36 cellular contexts compared by ENCODE assay signal in the genomic region with DNA sequence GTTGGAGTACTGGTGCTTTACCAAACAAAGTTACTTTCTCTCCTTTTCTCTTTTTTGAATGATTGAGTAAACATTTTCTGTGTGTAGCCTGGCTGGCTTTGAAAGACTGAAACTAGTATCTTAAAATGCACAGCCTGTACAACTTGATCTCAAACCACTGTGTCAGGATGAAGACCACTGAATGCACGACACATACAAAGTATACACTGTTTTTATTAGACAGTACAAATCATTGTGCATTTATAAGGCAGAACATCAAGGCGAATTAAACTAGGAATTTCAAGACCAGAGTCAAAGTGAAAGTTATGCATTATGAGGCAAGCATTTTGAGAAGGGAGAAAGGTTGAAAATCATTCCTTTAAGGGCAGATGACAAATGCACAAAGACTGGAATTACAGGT. TPM values are rescaled to one million over a fixed set of nuclear protein-coding genes. Genes with fewer than 3 reads are reported as not detected.
"Had no signal": no experiment of that assay in that cellular context is flagged by ENCODE, and none has a peak within 500 bp of the region (broad histone marks: within the 10 kb centered on the region; RNA-seq: fewer than 3 reads in every experiment).

No MANE protein-coding gene starts in this region.

- H3K27ac ChIP-seq: left lung, lower lobe of right lung, neural progenitor cell, neutrophil, parathyroid adenoma, psoas muscle, right lobe of liver, transverse colon, upper lobe of left lung, vagina had no signal

- H3K4me3 ChIP-seq: left lung, lower lobe of right lung, neural progenitor cell, psoas muscle, right lobe of liver, smooth muscle cell, transverse colon, upper lobe of left lung, vagina had no signal

- DNase-seq: hypothalamus; immature natural killer cell; kidney; left colon; left lung; lower lobe of right lung; mammary epithelial cell; mesendoderm; naive B cell; natural killer cell; nephron progenitor cell; psoas muscle; right lobe of liver; stimulated activated CD4-positive, alpha-beta T cell treated with anti-CD3 and anti-CD28 coated beads, Interleukin-1b, Interleukin-23, amount 100 ng/mL, for 48 hours; stimulated activated CD4-positive, alpha-beta T cell treated with anti-CD3 and anti-CD28 coated beads, Interleukin-2, amount 100 ng/mL, for 48 hours; stimulated activated CD4-positive, alpha-beta T cell treated with anti-CD3 and anti-CD28 coated beads, Interleukin-4, amount 100 ng/mL, for 4 hours; stimulated activated CD8-positive, alpha-beta memory T cell treated with anti-CD3 and anti-CD28 coated beads, Interleukin-4, amount 100 ng/mL, for 48 hours; stimulated activated naive CD4-positive, alpha-beta T cell treated with Interleukin-2 at 50 U/mL for 16 hours; stimulated activated naive CD8-positive, alpha-beta T cell treated with anti-CD3 and anti-CD28 coated beads, Interleukin-15, amount 100 ng/mL, for 72 hours; substantia nigra; transverse colon; upper lobe of left lung had no signal

- H3K9me3 ChIP-seq: left lung, lower lobe of right lung, neutrophil, psoas muscle, right lobe of liver, transverse colon, upper lobe of left lung, vagina had no signal

- H3K4me2 ChIP-seq: neural progenitor cell, smooth muscle cell had no signal

- H3K27me3 ChIP-seq: neural progenitor cell, neutrophil, right lobe of liver, transverse colon, upper lobe of left lung, vagina had no signal

- H2AFZ ChIP-seq: neural progenitor cell, parathyroid adenoma had no signal

- H3K36me3 ChIP-seq: left lung, lower lobe of right lung, neural progenitor cell, neutrophil, right lobe of liver, transverse colon, upper lobe of left lung, vagina had no signal

- H3K4me1 ChIP-seq: left lung, lower lobe of right lung, neural progenitor cell, parathyroid adenoma, psoas muscle, right lobe of liver, transverse colon, upper lobe of left lung, vagina had no signal

- H3K79me2 ChIP-seq: parathyroid adenoma had no signal

- H3K9ac ChIP-seq: neural progenitor cell, parathyroid adenoma had no signal

RNA-seq across cellular contexts. Expression of a gene that starts 59.0 kb away (rescaled TPM):
- total RNA-seq: left lung, liver, lower lobe of right lung, mammary epithelial cell, mesothelial cell of epicardium, mononuclear cell, natural killer cell, occipital lobe, osteocyte, posterior vena cava, psoas muscle, right lobe of liver, skeletal muscle tissue, smooth muscle cell, temporal lobe, upper lobe of left lung, vagina had no signal
- polyA plus RNA-seq: immature natural killer cell, mammary epithelial cell, psoas muscle, smooth muscle cell, urinary bladder had no signal
